Comparison of ENCODE assay signal across 17 cellular contexts in genomic region chr17:66552381-66552780, GRCh38.
DNase-seq lines count a peak whose midpoint lies in the region; ATAC-seq, FAIRE-seq and TF ChIP-seq lines count a peak whose summit lies in the region.
"Had no signal": no experiment of that assay in that cellular context is flagged by ENCODE, and none has a peak within 500 bp of the region (broad histone marks: within the 10 kb centered on the region; RNA-seq: fewer than 3 reads in every experiment).

No MANE protein-coding gene starts in this region.

- BruUV-seq in Caco-2 (replicated peaks; lab: Mats Ljungman, UMichigan) = no TSS peak

- WGBS in small intestine, 3 donors = 69 to 76% (median 75%) methylated on average over 7 of the region's 7 CpGs
- 88 to 97% methylated on average over 7 of the region's 7 CpGs for WGBS in body of pancreas, 2 donors

- no peak overlapping the region for H3K9ac ChIP-seq in colonic mucosa (ENCODE audit: low read depth in 2 of 2, low read length in 2 of 2)

- no peaks in the 10 kb centered on the region for H3K27me3 Mint-ChIP-seq in Caco-2 (ENCODE audit: insufficient read depth, unreplicated experiment)
- H3K27me3 Mint-ChIP-seq: CD4-positive, CD25-positive, alpha-beta regulatory T cell had no signal

- POLR2A ChIA-PET in Caco-2 (lab: Charles Lee) = no interaction called here

- H3K36me3 ChIP-seq in Caco-2 (ENCODE audit: control insufficient read depth, insufficient read depth, low read length) = no peaks in the 10 kb centered on the region
- no peaks in the 10 kb centered on the region for H3K36me3 ChIP-seq in colonic mucosa
- no peaks in the 10 kb centered on the region for H3K36me3 ChIP-seq in small intestine (ENCODE audit: control insufficient read depth in 2 of 2, insufficient read depth in 2 of 2, low read length in 2 of 2)
- H3K36me3 ChIP-seq in body of pancreas (replicated peaks in 1 of 2; ENCODE audit: insufficient read depth in 1 of 2, low read depth in 2 of 2) = no peaks in the 10 kb centered on the region

- FAIRE-seq in HTR-8/SVneo (lab: Jason Lieb, UNC) (peak; percentile 52), small intestine (lab: Jason Lieb, UNC) (no peak)
- FAIRE-seq: H54, K562, RCC 7860 had no signal

- no peak overlapping the region for H3K4me3 Mint-ChIP-seq in Caco-2 (ENCODE audit: unreplicated experiment)
- H3K4me3 Mint-ChIP-seq: CD4-positive, CD25-positive, alpha-beta regulatory T cell had no signal

- H3K27ac Mint-ChIP-seq in Caco-2 (ENCODE audit: unreplicated experiment) = peak overlapping the region; percentile 55

- peaks cover 24% of the 10 kb centered on the region for H3K4me1 Mint-ChIP-seq in Caco-2 (ENCODE audit: low read depth, unreplicated experiment)

- TF ChIP-seq CTCF in Caco-2 (IDR thresholded peaks at IDR 0.05; ENCODE audit: insufficient read depth in 1 of 2, low read depth in 1 of 2, low read length in 1 of 2, severe bottlenecking in 1 of 2, unreplicated experiment in 1 of 2) = no peak
- TF ChIP-seq CTCF in colonic mucosa (IDR thresholded peaks at IDR 0.05) = no peak
- no peak for TF ChIP-seq CTCF in body of pancreas (IDR thresholded peaks at IDR 0.05)

- no peak for TF ChIP-seq POLR2A in body of pancreas (IDR thresholded peaks at IDR 0.05)

- DNase-seq in Caco-2 = no peak
- no peak for DNase-seq in HTR-8/SVneo (ENCODE audit: insufficient read length, low spot score)
- peak; percentile 44 for DNase-seq in colonic mucosa
- DNase-seq in small intestine = peak; percentile 61
- no peak for DNase-seq in body of pancreas
- DNase-seq in GM19238 (ENCODE audit: insufficient read length, low spot score) = no peak
- no peak for DNase-seq in iPS-NIHi11 (ENCODE audit: low spot score)
- DNase-seq: ACHN; AML-193; CD4-positive, CD25-positive, alpha-beta regulatory T cell; NCI-H510A treated with DMSO at 0.1 percent for 48 hours; NCI-H82; Right ventricle myocardium superior had no signal

- no peaks in the 10 kb centered on the region for H3K9me3 Mint-ChIP-seq in Caco-2 (ENCODE audit: unreplicated experiment)
- H3K9me3 Mint-ChIP-seq: CD4-positive, CD25-positive, alpha-beta regulatory T cell had no signal

- intact Hi-C loops in Caco-2 (cut with micrococcal nuclease; ENCODE audit: unreplicated experiment) (no loop called here), colonic mucosa (cut with DNase I) (no loop called here), body of pancreas (cut with DNase I) (no loop called here)

- H3K4me3 ChIP-seq in Caco-2 (ENCODE audit: low read depth, low read length) (no peak overlapping the region), colonic mucosa (no peak overlapping the region), small intestine (ENCODE audit: low read depth in 1 of 2, low read length in 2 of 2) (no peak overlapping the region), body of pancreas (no peak overlapping the region)
- H3K4me3 ChIP-seq: K562, SK-N-MC had no signal

- peaks cover 4% of the 10 kb centered on the region for H3K36me3 Mint-ChIP-seq in Caco-2 (ENCODE audit: insufficient read depth, unreplicated experiment)

- H3K27ac ChIP-seq in colonic mucosa = peak overlapping the region; percentile 10
- no peak overlapping the region for H3K27ac ChIP-seq in small intestine (ENCODE audit: low read depth in 1 of 2, low read length in 1 of 2)
- no peak overlapping the region for H3K27ac ChIP-seq in body of pancreas
- H3K27ac ChIP-seq: SK-N-MC had no signal

- no peak for ATAC-seq in body of pancreas
- ATAC-seq: K562 had no signal

- no peaks in the 10 kb centered on the region for H3K27me3 ChIP-seq in Caco-2 (replicated peaks; ENCODE audit: control insufficient read depth, insufficient read depth, low read length)
- H3K27me3 ChIP-seq in colonic mucosa = no peaks in the 10 kb centered on the region
- no peaks in the 10 kb centered on the region for H3K27me3 ChIP-seq in small intestine (ENCODE audit: control insufficient read depth in 2 of 2, insufficient read depth in 2 of 2, low read length in 2 of 2)
- no peaks in the 10 kb centered on the region for H3K27me3 ChIP-seq in body of pancreas

- CTCF ChIA-PET in Caco-2 (lab: Charles Lee) = no interaction called here

- H3K4me1 ChIP-seq in Caco-2 (peaks cover 53% of the 10 kb centered on the region), colonic mucosa (peaks cover 10% of the 10 kb centered on the region), small intestine (ENCODE audit: control insufficient read depth in 2 of 2, insufficient read depth in 1 of 2, low read depth in 1 of 2, low read length in 1 of 2) (peaks cover 5 to 10% of the 10 kb centered on the region in 2 donors), body of pancreas (no peaks in the 10 kb centered on the region)

- H3K9me3 ChIP-seq in Caco-2 (no peaks in the 10 kb centered on the region), colonic mucosa (no peaks in the 10 kb centered on the region), small intestine (ENCODE audit: control insufficient read depth, low read depth) (no peaks in the 10 kb centered on the region), body of pancreas (no peaks in the 10 kb centered on the region)

Comparison
In these comparisons a context has a peak if more than half of its experiments do, and no peak if none do; other contexts are left out.
1. DNase-seq: peak in colonic mucosa (single experiment) and small intestine (single experiment); none in Caco-2 (0 of 2), HTR-8/SVneo (single experiment), body of pancreas (0 of 4), GM19238 (single experiment) and iPS-NIHi11 (single experiment).